Comparison of ENCODE assay signal across 8 cellular contexts in the genomic region with DNA sequence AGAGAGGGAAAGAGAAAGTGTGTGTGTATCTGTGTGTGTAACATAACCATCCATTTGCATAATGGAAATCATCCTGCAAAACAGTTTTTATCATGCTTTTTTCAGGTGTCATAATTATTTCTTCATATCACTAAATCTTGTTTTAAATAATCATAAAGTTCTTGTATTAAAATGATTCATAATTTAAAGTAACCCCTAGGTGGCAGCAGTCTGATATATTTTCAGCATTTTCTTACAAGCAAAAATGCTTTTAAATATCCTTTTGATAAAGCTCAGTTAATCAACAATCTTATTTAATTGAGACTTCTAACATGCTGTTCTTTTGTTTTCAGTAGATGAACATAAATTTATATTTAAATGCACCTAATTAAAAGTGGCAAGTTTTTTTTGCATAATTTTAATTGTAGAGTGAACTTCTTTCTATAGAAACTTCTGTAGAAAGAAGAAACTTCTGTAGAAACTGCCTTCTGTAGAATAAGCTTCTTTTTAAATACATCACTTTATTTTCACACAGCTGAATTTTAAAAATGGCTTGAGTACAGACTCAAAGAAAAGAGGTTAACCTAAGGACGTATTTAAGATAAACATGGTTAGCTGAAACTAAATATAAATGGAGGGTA.
DNase-seq lines count a peak whose midpoint lies in the region; ATAC-seq and TF ChIP-seq lines count a peak whose summit lies in the region.

No MANE protein-coding gene starts in this region.

- TF ChIP-seq CTCF in GM10266 (IDR thresholded peaks at IDR 0.05; ENCODE audit: control insufficient read depth, insufficient read depth, low read depth, missing control alignments): peak; percentile 28
- TF ChIP-seq CTCF in MCF 10A (IDR thresholded peaks at IDR 0.05; ENCODE audit: unreplicated experiment): peak; percentile 36

- no peaks in the 10 kb centered on the region for H3K9me3 Mint-ChIP-seq in MCF 10A (ENCODE audit: unreplicated experiment)

- H3K27ac Mint-ChIP-seq in MCF 10A (ENCODE audit: low read depth, unreplicated experiment): no peak overlapping the region

- peaks cover 72% of the 10 kb centered on the region for H3K36me3 Mint-ChIP-seq in MCF 10A (ENCODE audit: insufficient read depth, unreplicated experiment)

- H3K27me3 Mint-ChIP-seq in MCF 10A (ENCODE audit: insufficient read depth, unreplicated experiment): no peaks in the 10 kb centered on the region

- POLR2A ChIA-PET in MCF 10A (lab: Yijun Ruan, JAX): interaction anchor here (0.9 to 1.1 kb wide), 4 partner anchors 470 to 738 kb away, joined by 3 to 6 read pairs (median 3); no protein-coding TSS in a partner anchor

- no peaks in the 10 kb centered on the region for H3K4me1 Mint-ChIP-seq in MCF 10A (ENCODE audit: insufficient read depth, unreplicated experiment)

- ATAC-seq in left ventricle myocardium superior: no peak

- no peak overlapping the region for H3K4me3 Mint-ChIP-seq in MCF 10A (ENCODE audit: unreplicated experiment)

- BruUV-seq in MCF 10A (replicated peaks; lab: Mats Ljungman, UMichigan): no TSS peak

- intact Hi-C loops in MCF 10A (cut with micrococcal nuclease) (loop anchor here (1.0 to 5.0 kb wide), 4 partner anchors 473 to 739 kb away; no protein-coding TSS in a partner anchor), posterior cingulate gyrus (cut with DNase I) (loop anchor here (2.0 kb wide), 1 partner anchor 649 kb away; no protein-coding TSS in a partner anchor), left ventricle myocardium superior (cut with micrococcal nuclease) (no loop called here)

- CTCF ChIA-PET in MCF 10A (lab: Yijun Ruan, JAX): interaction anchor here (0.6 to 6.1 kb wide), 30 partner anchors 8 to 1332 kb away, joined by 3 to 78 read pairs (median 3); no protein-coding TSS in a partner anchor

- DNase-seq in GM10266 (ENCODE audit: extremely low spot score) (no peak), NCI-H2081 (lab: John Stamatoyannopoulos, UW) (peak; percentile 57 to 60), MCF 10A (ENCODE audit: unreplicated experiment) (peak; percentile 40), myocyte (ENCODE audit: low read depth) (peak; percentile 29), posterior cingulate gyrus (no peak), activated gamma-delta T cell (lab: John Stamatoyannopoulos, UW) (no peak), left ventricle myocardium superior (no peak)
- DNase-seq in stimulated activated CD4-positive, alpha-beta T cell treated with anti-CD3 and anti-CD28 coated beads, Interleukin-2, amount 100 ng/mL, for 48 hours: no peak

Comparison
In these comparisons a context has a peak if more than half of its experiments do, and no peak if none do; other contexts are left out.
1. DNase-seq: peak in NCI-H2081 (2 of 2), MCF 10A (single experiment) and myocyte (single experiment); none in GM10266 (single experiment), posterior cingulate gyrus (0 of 10), activated gamma-delta T cell (single experiment), stimulated activated CD4-positive, alpha-beta T cell treated with anti-CD3 and anti-CD28 coated beads, Interleukin-2, amount 100 ng/mL, for 48 hours (0 of 2) and left ventricle myocardium superior (single experiment).